Comparison of ENCODE assay signal across 8 cellular contexts in the genomic region with DNA sequence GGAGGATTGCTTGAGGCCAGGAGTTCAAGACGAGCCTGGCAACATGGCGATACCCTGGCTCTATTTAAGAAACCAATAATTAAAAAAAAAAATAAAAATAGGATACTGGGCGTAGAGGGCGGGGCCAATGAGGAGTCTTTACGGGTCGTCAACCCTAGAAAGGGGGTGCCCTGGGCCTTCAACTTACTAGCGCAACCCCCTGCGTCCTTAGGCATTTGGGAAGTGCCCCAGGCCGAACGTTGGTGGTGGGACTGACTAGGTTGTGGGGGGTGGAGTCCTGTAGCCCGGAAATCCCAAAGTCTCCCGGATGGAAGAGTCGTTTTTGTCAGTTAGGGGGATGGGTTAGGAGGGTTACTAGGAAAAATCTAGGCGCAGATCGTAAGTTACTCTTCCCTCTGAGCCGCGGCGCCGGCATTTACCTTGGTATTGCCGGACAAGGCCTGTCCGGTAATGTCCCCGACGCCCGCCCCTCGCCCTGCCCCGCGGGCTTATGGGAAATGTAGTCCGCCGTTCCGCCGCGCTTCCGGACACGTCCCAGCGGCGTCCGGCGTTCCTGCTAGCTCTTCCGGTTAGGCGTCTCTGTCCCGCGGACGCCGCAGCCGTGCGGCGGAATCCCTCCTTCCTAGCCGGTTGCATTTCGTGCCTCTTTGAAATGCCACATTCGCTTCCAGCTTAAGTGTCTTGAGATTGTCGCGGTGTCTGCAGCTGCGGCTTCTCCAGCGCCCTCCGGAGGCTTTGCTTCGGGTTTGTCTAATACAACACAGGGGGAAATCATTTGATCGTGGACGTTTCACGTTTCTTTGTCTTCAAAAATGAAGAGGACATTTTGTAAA. TPM values are rescaled to one million over a fixed set of nuclear protein-coding genes. Genes with fewer than 3 reads are reported as not detected.
A peak's percentile ranks its signal among the peaks of the same experiment; 100 is the strongest.
DNase-seq lines count a peak whose midpoint lies in the region; ATAC-seq and TF ChIP-seq lines count a peak whose summit lies in the region.

No MANE protein-coding gene starts in this region.

- H3K27me3 Mint-ChIP-seq in activated CD8-positive, alpha-beta T cell treated with anti-CD3 and anti-CD28 coated beads, Interleukin-2, amount 10 ng/mL, durations not matched to agents 7 days and 5 days (ENCODE audit: low read depth): no peaks in the 10 kb centered on the region

- peak overlapping the region; percentile 94 for H3K27ac ChIP-seq in HL-60 (replicated peaks)

- H3K36me3 Mint-ChIP-seq in activated CD8-positive, alpha-beta T cell treated with anti-CD3 and anti-CD28 coated beads, Interleukin-2, amount 10 ng/mL, durations not matched to agents 7 days and 5 days (ENCODE audit: low read depth): peaks cover 20% of the 10 kb centered on the region

- CTCF ChIA-PET in activated CD8-positive, alpha-beta T cell treated with anti-CD3 and anti-CD28 coated beads, Interleukin-2, amount 10 ng/mL, durations not matched to agents 7 days and 5 days (lab: Charles Lee): interaction anchor here (0.8 to 2.8 kb wide), 7 partner anchors 9 to 262 kb away, joined by 3 to 18 read pairs (median 4); a partner anchor contains a TSS

- peak overlapping the region; percentile 93 for H3K4me3 Mint-ChIP-seq in activated CD8-positive, alpha-beta T cell treated with anti-CD3 and anti-CD28 coated beads, Interleukin-2, amount 10 ng/mL, durations not matched to agents 7 days and 5 days

- peaks cover 25% of the 10 kb centered on the region for H3K4me1 Mint-ChIP-seq in activated CD8-positive, alpha-beta T cell treated with anti-CD3 and anti-CD28 coated beads, Interleukin-2, amount 10 ng/mL, durations not matched to agents 7 days and 5 days (ENCODE audit: low read depth)

- TF ChIP-seq CTCF in HL-60 (IDR thresholded peaks at IDR 0.05; ENCODE audit: insufficient read depth, low read length): no peak

- ATAC-seq in GM19463 (IDR thresholded peaks at IDR 0.05; ENCODE audit: unreplicated experiment): peak; percentile 62
- ATAC-seq in activated CD8-positive, alpha-beta T cell treated with anti-CD3 and anti-CD28 coated beads, Interleukin-2, amount 10 ng/mL, durations not matched to agents 7 days and 5 days: peak; percentile 60

- H3K9me3 Mint-ChIP-seq in activated CD8-positive, alpha-beta T cell treated with anti-CD3 and anti-CD28 coated beads, Interleukin-2, amount 10 ng/mL, durations not matched to agents 7 days and 5 days (ENCODE audit: insufficient read depth): no peaks in the 10 kb centered on the region

- POLR2A ChIA-PET in activated CD8-positive, alpha-beta T cell treated with anti-CD3 and anti-CD28 coated beads, Interleukin-2, amount 10 ng/mL, durations not matched to agents 7 days and 5 days (lab: Charles Lee): interaction anchor here (0.6 to 2.9 kb wide), 12 partner anchors 10 to 807 kb away, joined by 3 to 71 read pairs (median 6); a partner anchor contains a TSS

- H3K27me3 ChIP-seq in HL-60 (ENCODE audit: insufficient read depth, poor library complexity, severe bottlenecking): no peaks in the 10 kb centered on the region

- DNase-seq in COLO668 (lab: John Stamatoyannopoulos, UW; ENCODE audit: unreplicated experiment) (peak; percentile 94), HL-60 (ENCODE audit: low read depth in 1 of 2, low spot score in 1 of 2) (peak; percentile 54 to 88), NCI-H82 treated with DMSO at 0.1 percent for 48 hours (lab: John Stamatoyannopoulos, UW; ENCODE audit: unreplicated experiment) (peak; percentile 75), medulla oblongata (ENCODE audit: extremely low spot score) (peak; percentile 97)
- peak; percentile 91 for DNase-seq in activated CD8-positive, alpha-beta T cell treated with anti-CD3 and anti-CD28 coated beads, Interleukin-2, amount 10 ng/mL, durations not matched to agents 7 days and 5 days
- DNase-seq in effector CD4-positive, alpha-beta T cell: peak; percentile 81
- peak; percentile 74 to 81 (median 79) for DNase-seq in stimulated activated CD4-positive, alpha-beta T cell treated with anti-CD3 and anti-CD28 coated beads, TNF-alpha, amount 100 ng/mL, for 48 hours (ENCODE audit: low read depth in 3 of 3)

- peak overlapping the region; percentile 99 for H3K27ac Mint-ChIP-seq in activated CD8-positive, alpha-beta T cell treated with anti-CD3 and anti-CD28 coated beads, Interleukin-2, amount 10 ng/mL, durations not matched to agents 7 days and 5 days

- peak overlapping the region; percentile 58 for H3K4me3 ChIP-seq in HL-60 (replicated peaks; ENCODE audit: insufficient read depth, low read length)

RNA-seq across cellular contexts. Expression of a gene that starts 1.3 kb away (rescaled TPM):
- total RNA-seq in activated CD8-positive, alpha-beta T cell treated with anti-CD3 and anti-CD28 coated beads, Interleukin-2, amount 10 ng/mL, durations not matched to agents 7 days and 5 days: 10 to 100 TPM; 20.6 to 24.9 TPM

Comparison
In these comparisons a context has a peak if more than half of its experiments do, and no peak if none do; other contexts are left out.
1. Peak in every context shown above with its lines: DNase-seq, ATAC-seq, H3K4me3 ChIP-seq and H3K27ac ChIP-seq.